1 cellular context compared by ENCODE assay signal in the genomic region with DNA sequence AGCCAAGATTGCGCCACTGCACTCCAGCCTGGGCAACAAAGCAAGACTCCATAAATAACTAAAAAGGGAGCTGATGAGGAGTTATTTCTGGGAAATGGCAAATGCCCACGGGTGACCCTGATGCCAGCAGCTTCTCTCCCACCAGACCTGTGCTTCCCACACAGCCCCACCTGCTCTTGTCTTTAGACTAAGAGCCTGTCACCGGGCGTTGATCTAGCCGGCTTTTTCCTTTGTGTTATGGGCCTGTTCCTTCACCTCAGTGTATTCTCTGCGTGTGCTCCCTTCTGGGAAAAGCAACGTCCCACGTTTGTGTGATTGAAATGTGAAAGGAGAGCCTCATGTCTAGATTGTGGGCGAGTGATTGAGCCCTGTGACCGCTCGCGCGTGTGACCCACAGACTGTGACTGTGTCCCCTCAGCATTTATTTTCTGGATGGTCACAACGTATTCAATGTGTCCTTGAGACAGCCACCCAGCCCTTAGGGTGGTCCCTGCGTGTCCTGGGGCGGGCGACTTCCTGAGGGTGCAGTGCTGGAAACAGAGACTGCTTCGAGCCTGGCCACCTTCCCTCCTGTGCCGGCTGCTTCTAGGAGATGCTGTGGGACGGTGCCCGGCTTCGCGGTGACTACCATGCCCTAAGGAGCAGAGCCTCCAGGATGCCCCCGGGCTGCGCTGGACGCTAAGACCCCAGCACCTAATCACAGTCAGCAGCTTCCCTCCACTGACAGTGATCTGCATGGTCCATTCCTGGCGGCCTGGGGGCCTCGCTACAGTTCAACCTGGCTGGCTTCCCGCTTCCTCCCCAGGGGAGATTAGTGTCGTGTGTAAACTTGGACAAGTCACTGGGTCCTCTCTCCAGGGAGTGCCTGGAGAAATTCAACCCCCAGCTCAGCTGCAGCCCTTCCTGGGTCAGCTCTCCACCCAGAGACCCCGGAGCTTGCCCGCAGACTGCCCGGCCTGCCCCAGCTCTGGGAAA.
TF ChIP-seq lines count a peak whose summit lies in the region.

No MANE protein-coding gene starts in this region.

TF ChIP-seq in H1, 55 proteins besides CTCF, POLR2A, EP300 and RAD21:
- TF ChIP-seq GTF2F1 (IDR thresholded peaks at IDR 0.05; ENCODE audit: borderline replicate concordance, low read depth, low read length) (no peak), TAF7 (optimal IDR thresholded peaks at IDR 0.05; ENCODE audit: borderline replicate concordance, low read depth, low read length) (no peak), NRF1 (IDR thresholded peaks at IDR 0.05; ENCODE audit: low read depth, low read length) (no peak), KDM5A (IDR thresholded peaks at IDR 0.05; ENCODE audit: low read length) (no peak), JUND (IDR thresholded peaks at IDR 0.05; ENCODE audit: low read length) (no peak), TCF12 (IDR thresholded peaks at IDR 0.05; ENCODE audit: low read depth, low read length) (no peak), TEAD4 (IDR thresholded peaks at IDR 0.05; ENCODE audit: low read depth, low read length) (no peak), SIN3A (conservative IDR thresholded peaks at IDR 0.05 in 1 of 2, IDR thresholded peaks at IDR 0.05 in 1 of 2; ENCODE audit: low read depth in 1 of 2, low read length in 2 of 2) (no peak), CBX5 (IDR thresholded peaks at IDR 0.05; ENCODE audit: low read depth, low read length) (no peak), BACH1 (IDR thresholded peaks at IDR 0.05; ENCODE audit: low read length) (no peak), CTBP2 (IDR thresholded peaks at IDR 0.05; ENCODE audit: borderline replicate concordance, insufficient read depth, insufficient read length, low read length) (no peak), SP1 (IDR thresholded peaks at IDR 0.05; ENCODE audit: low read depth, low read length) (no peak), TAF1 (IDR thresholded peaks at IDR 0.05; ENCODE audit: low read depth, low read length) (no peak), ZNF274 (IDR thresholded peaks at IDR 0.05; ENCODE audit: borderline replicate concordance, extremely low read depth, low read length) (no peak), SAP30 (IDR thresholded peaks at IDR 0.05; ENCODE audit: insufficient read depth, insufficient replicate concordance, low read length) (no peak), JUN (IDR thresholded peaks at IDR 0.05; ENCODE audit: low read depth, low read length) (no peak), RXRA (IDR thresholded peaks at IDR 0.05; ENCODE audit: insufficient read depth, low read depth, low read length) (no peak), POLR2AphosphoS5 (IDR thresholded peaks at IDR 0.05; ENCODE audit: low read depth, low read length) (no peak), SP2 (IDR thresholded peaks at IDR 0.05; ENCODE audit: low read length) (no peak)
